Comparison of ENCODE assay signal across 8 cellular contexts in the genomic region with DNA sequence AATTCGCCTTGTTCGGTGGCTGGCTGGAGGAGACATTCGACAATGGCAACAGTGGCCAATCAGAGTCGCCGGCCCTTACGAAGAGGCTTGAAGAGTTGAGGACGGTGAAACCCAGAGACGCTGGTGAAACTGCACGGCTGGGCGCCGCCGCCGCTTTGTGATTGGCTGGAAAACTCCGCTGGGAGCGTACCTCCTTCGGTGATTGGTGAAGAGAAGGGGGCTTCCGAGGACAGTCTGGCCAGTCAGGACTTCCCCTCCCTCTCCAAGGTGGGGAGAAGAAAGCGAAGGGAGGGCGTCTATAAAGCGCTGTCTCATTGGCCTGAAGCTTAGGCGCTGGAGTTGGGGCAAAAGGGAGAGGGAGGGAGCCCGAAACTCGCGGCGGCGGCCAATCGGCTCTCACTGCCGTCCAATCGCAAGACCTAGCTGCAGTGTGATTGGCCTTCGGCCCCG. TPM values are rescaled to one million over a fixed set of nuclear protein-coding genes. Genes with fewer than 3 reads are reported as not detected.
A peak's percentile ranks its signal among the peaks of the same experiment; 100 is the strongest.
DNase-seq lines count a peak whose midpoint lies in the region; ATAC-seq and TF ChIP-seq lines count a peak whose summit lies in the region.

No MANE protein-coding gene starts in this region.

- H3K4me1 Mint-ChIP-seq in naive B cell, result peaks cover 10 to 18% (median 13%) of the 10 kb centered on the region in 3 donors

- no peaks in the 10 kb centered on the region for H3K36me3 ChIP-seq in thoracic aorta

- H3K36me3 Mint-ChIP-seq in naive B cell, result peaks cover 0 to 8% of the 10 kb centered on the region in 2 donors

- H3K9me3 Mint-ChIP-seq in naive B cell, result no peaks in the 10 kb centered on the region

- DNase-seq in DMS 273 (lab: John Stamatoyannopoulos, UW; ENCODE audit: unreplicated experiment) (peak; percentile 100), NCI-H526 (lab: John Stamatoyannopoulos, UW) (peak; percentile 99 to 100), fibroblast of peridontal ligament (ENCODE audit: extremely low read depth) (peak; percentile 100), naive B cell (peak; percentile 100), thoracic aorta (ENCODE audit: low spot score) (peak; percentile 99)
- peak; percentile 95 to 100 for DNase-seq in activated T-cell treated with anti-CD3 and anti-CD28 coated beads, Interleukin-2, amount 50 U/mL, for 48 hours

- H3K27ac Mint-ChIP-seq in naive B cell, result peak overlapping the region in 1 of 6 donors; percentile 98

- H3K27me3 ChIP-seq in thoracic aorta (replicated peaks; ENCODE audit: insufficient read depth), result no peaks in the 10 kb centered on the region

- no peaks in the 10 kb centered on the region for H3K9me3 ChIP-seq in thoracic aorta

- H3K4me1 ChIP-seq in thoracic aorta (ENCODE audit: control insufficient read depth in 1 of 2, low read depth in 2 of 2), result peaks cover 15 to 32% of the 10 kb centered on the region in 2 donors

- H3K4me3 ChIP-seq in thoracic aorta, result peak overlapping the region; percentile 90

- no peaks in the 10 kb centered on the region for H3K27me3 Mint-ChIP-seq in naive B cell

- ATAC-seq in GM19463 (IDR thresholded peaks at IDR 0.05; ENCODE audit: unreplicated experiment) (peak; percentile 61), HG03558 (IDR thresholded peaks at IDR 0.05; ENCODE audit: extremely low read depth, unreplicated experiment) (peak; percentile 45), naive B cell (ENCODE audit: low read depth in 2 of 2) (peak; percentile 62 to 63), thoracic aorta (ENCODE audit: insufficient number of reproducible peaks, low FRiP score, low read depth) (peak; percentile 94)

- H3K4me3 Mint-ChIP-seq in naive B cell, result no peak overlapping the region

- H3K27ac ChIP-seq in thoracic aorta, result peak overlapping the region; percentile 98 to 99

- no peak for TF ChIP-seq CTCF in thoracic aorta (IDR thresholded peaks at IDR 0.05)

RNA-seq across cellular contexts. Expression of a gene that starts 0.6 kb away (rescaled TPM):
- polyA plus RNA-seq in naive B cell (ENCODE audit: low read depth in 6 of 6), result 10 to 100 TPM; 11.3 to 26.1 (median 14.9) TPM
- total RNA-seq in thoracic aorta, result 10 to 100 TPM; 28.7 to 39.3 TPM

Comparison
In these comparisons a context has a peak if more than half of its experiments do, and no peak if none do; other contexts are left out.
1. Peak in every context shown above with its lines: DNase-seq, ATAC-seq, H3K4me3 ChIP-seq and H3K27ac ChIP-seq.